23 cellular contexts compared by ENCODE assay signal in genomic region chr14:102932484-102933248, GRCh38.
"Had no signal": no experiment of that assay in that cellular context is flagged by ENCODE, and none has a peak within 500 bp of the region (broad histone marks: within the 10 kb centered on the region; RNA-seq: fewer than 3 reads in every experiment).

No MANE protein-coding gene starts in this region.

- H3K36me3 ChIP-seq: breast epithelium, neutrophil, prostate gland had no signal

- H3K27ac ChIP-seq: breast epithelium, esophagus muscularis mucosa, left lung, neutrophil, pancreas, prostate gland, testis, transverse colon had no signal

- DNase-seq: activated CD4-positive, alpha-beta T cell treated with anti-CD3 and anti-CD28 coated beads for 36 hours; activated CD4-positive, CD25-positive, alpha-beta regulatory T cell; activated CD8-positive, alpha-beta memory T cell treated with anti-CD3 and anti-CD28 coated beads, Interleukin-2, amount 10 ng/mL, durations not matched to agents 7 days and 5 days; activated CD8-positive, alpha-beta T cell treated with anti-CD3 and anti-CD28 coated beads, Interleukin-2, amount 10 ng/mL, durations not matched to agents 7 days and 5 days; activated naive CD4-positive, alpha-beta T cell; activated T-cell treated with anti-CD3 and anti-CD28 coated beads, Interleukin-2, amount 50 U/mL, for 72 hours; central memory CD4-positive, alpha-beta T cell; endodermal cell; foreskin melanocyte; mesendoderm; retina; stimulated activated CD4-positive, alpha-beta T cell treated with anti-CD3 and anti-CD28 coated beads, Interleukin-2, amount 100 ng/mL, for 48 hours; stimulated activated naive CD8-positive, alpha-beta T cell treated with anti-CD3 and anti-CD28 coated beads, Interleukin-15, Interleukin-2, amounts not matched to agents 100 U/mL and 50 U/mL, for 24 hours; testis; transverse colon had no signal

- H3K4me3 ChIP-seq: breast epithelium, esophagus muscularis mucosa, left lung, lung, pancreas, prostate gland, testis, transverse colon had no signal

- H3K9me3 ChIP-seq: breast epithelium, esophagus muscularis mucosa, left lung, neutrophil, pancreas, prostate gland, testis, transverse colon had no signal

- ATAC-seq: activated CD4-positive, alpha-beta T cell treated with anti-CD3 and anti-CD28 coated beads for 36 hours; activated CD8-positive, alpha-beta memory T cell treated with anti-CD3 and anti-CD28 coated beads, Interleukin-2, amount 10 ng/mL, durations not matched to agents 7 days and 5 days; activated CD8-positive, alpha-beta T cell treated with anti-CD3 and anti-CD28 coated beads, Interleukin-2, amount 10 ng/mL, durations not matched to agents 7 days and 5 days; activated naive CD4-positive, alpha-beta T cell treated with anti-CD3 and anti-CD28 coated beads, Interleukin-2, amount 50 U/mL, for 72 hours; activated T-cell treated with anti-CD3 and anti-CD28 coated beads, Interleukin-2, amount 50 U/mL, for 72 hours; left lung; pancreas; stimulated activated naive CD8-positive, alpha-beta T cell treated with anti-CD3 and anti-CD28 coated beads, Interleukin-15, Interleukin-2, amounts not matched to agents 100 U/mL and 50 U/mL, for 24 hours had no signal

- H3K27me3 ChIP-seq: testis had no signal
